Comparison of ENCODE assay signal across 9 cellular contexts in the genomic region with DNA sequence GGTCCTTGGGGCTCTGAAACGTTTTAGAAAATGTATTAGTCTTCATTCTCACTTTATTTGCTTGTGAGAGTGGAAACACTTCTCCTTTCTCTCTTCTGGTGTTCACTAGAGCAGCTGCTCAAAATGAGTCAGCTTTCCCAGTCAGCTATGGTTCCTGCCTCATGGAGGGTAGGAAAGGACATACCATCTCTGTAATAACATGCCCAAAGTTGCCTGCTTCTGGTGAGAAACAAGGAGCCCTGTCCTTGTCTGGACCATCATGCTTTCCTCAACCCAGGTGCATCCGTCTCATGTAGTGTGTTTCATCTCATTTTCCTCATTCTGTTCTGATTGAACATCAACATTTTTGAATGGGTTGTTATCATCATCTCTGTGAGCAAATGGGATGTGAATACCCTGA. TPM values are rescaled to one million over a fixed set of nuclear protein-coding genes. Genes with fewer than 3 reads are reported as not detected.
DNase-seq lines count a peak whose midpoint lies in the region; ATAC-seq, FAIRE-seq and TF ChIP-seq lines count a peak whose summit lies in the region.
"Had no signal": no experiment of that assay in that cellular context is flagged by ENCODE, and none has a peak within 500 bp of the region (broad histone marks: within the 10 kb centered on the region; RNA-seq: fewer than 3 reads in every experiment).

No MANE protein-coding gene starts in this region.

- DNase-seq in stimulated activated CD4-positive, alpha-beta T cell treated with anti-CD3 and anti-CD28 coated beads, Interleukin-15, amount 100 ng/mL, for 24 hours = peak; percentile 2
- DNase-seq in stimulated activated CD4-positive, alpha-beta T cell treated with anti-CD3 and anti-CD28 coated beads, Interleukin-1b, Interleukin-23, amount 100 ng/mL, for 48 hours = no peak
- DNase-seq in astrocyte (ENCODE audit: low read depth) (peak; percentile 76), middle frontal gyrus (ENCODE audit: extremely low spot score, low spot score) (no peak), NCI-H526 (lab: John Stamatoyannopoulos, UW) (no peak), NCI-H69 (lab: John Stamatoyannopoulos, UW) (no peak), GM20000 (ENCODE audit: low spot score) (no peak)

- H3K4me3 Mint-ChIP-seq in astrocyte (ENCODE audit: unreplicated experiment) = peak overlapping the region; percentile 46
- H3K4me3 Mint-ChIP-seq: stimulated activated effector memory CD8-positive, alpha-beta T cell treated with anti-CD3 and anti-CD28 coated beads, Interleukin-12 subunit alpha, Interleukin-12 subunit beta, amount 100 ng/mL, for 72 hours had no signal

- no peaks in the 10 kb centered on the region for H3K79me2 ChIP-seq in astrocyte (ENCODE audit: insufficient read depth, low read length)

- no peaks in the 10 kb centered on the region for H3K27me3 ChIP-seq in astrocyte (ENCODE audit: insufficient read depth, low read length)

- peak overlapping the region; percentile 87 for H3K27ac Mint-ChIP-seq in astrocyte (ENCODE audit: unreplicated experiment)
- H3K27ac Mint-ChIP-seq: stimulated activated effector memory CD8-positive, alpha-beta T cell treated with anti-CD3 and anti-CD28 coated beads, Interleukin-12 subunit alpha, Interleukin-12 subunit beta, amount 100 ng/mL, for 72 hours had no signal

- H3K4me2 ChIP-seq in astrocyte (ENCODE audit: low read length) = peak overlapping the region; percentile 52

- H3K4me1 ChIP-seq in astrocyte (ENCODE audit: insufficient read depth, low read length) = peaks cover 12% of the 10 kb centered on the region

- H3K27ac ChIP-seq in astrocyte (ENCODE audit: low read depth, low read length) = peak overlapping the region; percentile 67

- ATAC-seq in HG03175 (IDR thresholded peaks at IDR 0.05; ENCODE audit: unreplicated experiment) = peak; percentile 69

- H3K36me3 Mint-ChIP-seq in astrocyte (ENCODE audit: low read depth, unreplicated experiment) = no peaks in the 10 kb centered on the region
- H3K36me3 Mint-ChIP-seq: stimulated activated effector memory CD8-positive, alpha-beta T cell treated with anti-CD3 and anti-CD28 coated beads, Interleukin-12 subunit alpha, Interleukin-12 subunit beta, amount 100 ng/mL, for 72 hours had no signal

- peak; percentile 68 for FAIRE-seq in astrocyte (lab: Jason Lieb, UNC)

- H3K9me3 ChIP-seq in astrocyte (ENCODE audit: insufficient read depth, low read depth, low read length) = no peaks in the 10 kb centered on the region

- H3K4me1 Mint-ChIP-seq in astrocyte (ENCODE audit: low read depth, unreplicated experiment) = peaks cover 42% of the 10 kb centered on the region
- H3K4me1 Mint-ChIP-seq: stimulated activated effector memory CD8-positive, alpha-beta T cell treated with anti-CD3 and anti-CD28 coated beads, Interleukin-12 subunit alpha, Interleukin-12 subunit beta, amount 100 ng/mL, for 72 hours had no signal

- H4K20me1 ChIP-seq in astrocyte (ENCODE audit: insufficient read depth, low read length) = no peaks in the 10 kb centered on the region

- H3K9me3 Mint-ChIP-seq in astrocyte (ENCODE audit: unreplicated experiment) = no peaks in the 10 kb centered on the region

- no peaks in the 10 kb centered on the region for H3K27me3 Mint-ChIP-seq in astrocyte (ENCODE audit: low read depth, unreplicated experiment)

- no peak for TF ChIP-seq CTCF in astrocyte (IDR thresholded peaks at IDR 0.05; ENCODE audit: insufficient read depth, low read depth, low read length)
- TF ChIP-seq CTCF in GM20000 (IDR thresholded peaks at IDR 0.05; ENCODE audit: extremely low read depth, missing control alignments) = no peak

- H3K9ac ChIP-seq in astrocyte (ENCODE audit: low read length) = peak overlapping the region; percentile 2

- H3K36me3 ChIP-seq in astrocyte (ENCODE audit: insufficient read depth, low read length) = no peaks in the 10 kb centered on the region

- peak overlapping the region; percentile 73 for H2AFZ ChIP-seq in astrocyte (ENCODE audit: low read depth, low read length)

- H3K4me3 ChIP-seq in astrocyte (ENCODE audit: insufficient read depth, low read depth, low read length) = no peak overlapping the region

RNA-seq across cellular contexts. Expression of a gene that starts 17.1 kb away (rescaled TPM):
- not detected in 2 replicates for total RNA-seq in astrocyte

Comparison
In these comparisons a context has a peak if more than half of its experiments do, and no peak if none do; other contexts are left out.
1. DNase-seq: peak in stimulated activated CD4-positive, alpha-beta T cell treated with anti-CD3 and anti-CD28 coated beads, Interleukin-15, amount 100 ng/mL, for 24 hours (single experiment) and astrocyte (single experiment); none in stimulated activated CD4-positive, alpha-beta T cell treated with anti-CD3 and anti-CD28 coated beads, Interleukin-1b, Interleukin-23, amount 100 ng/mL, for 48 hours (single experiment), middle frontal gyrus (single experiment), NCI-H526 (0 of 2), NCI-H69 (single experiment) and GM20000 (single experiment).